In genomic region chr22:47394504-47395440, GRCh38 we compare ENCODE assay signal across 26 cellular contexts.
"Had no signal": no experiment of that assay in that cellular context is flagged by ENCODE, and none has a peak within 500 bp of the region (broad histone marks: within the 10 kb centered on the region; RNA-seq: fewer than 3 reads in every experiment).

No MANE protein-coding gene starts in this region.

- H3K27ac ChIP-seq: adrenal gland, ascending aorta, breast epithelium, heart right ventricle, sigmoid colon, tibial artery, WERI-Rb-1 had no signal

- H3K36me3 ChIP-seq: adrenal gland, ascending aorta, breast epithelium, heart right ventricle, sigmoid colon, tibial artery, WERI-Rb-1 had no signal

- H3K9me3 Mint-ChIP-seq: activated CD4-positive, alpha-beta T cell treated with anti-CD3 and anti-CD28 coated beads, Interleukin-2, amount 10 ng/mL, durations not matched to agents 7 days and 5 days; activated naive CD4-positive, alpha-beta T cell treated with anti-CD3 and anti-CD28 coated beads, Interleukin-2, amount 50 U/mL, for 72 hours; activated T-helper 1 cell treated with anti-CD3 and anti-CD28 coated beads, Interleukin-12 subunit alpha, Interleukin-12 subunit beta, Interleukin-2, Interleukin-4 antibody, amounts not matched to agents 30 ng/mL and 10 ng/mL and 1 ng/mL, durations not matched to agents 14 hours and 24 hours and 36 hours; memory B cell; T-cell; T-helper 2 cell treated with Interferon-gamma antibody and Interleukin-4, amounts not matched to agents 5 μg/mL and 100 μg/mL, for 36 hours had no signal

- H3K4me1 ChIP-seq: adrenal gland, ascending aorta, breast epithelium, heart right ventricle, sigmoid colon, tibial artery had no signal

- H3K27me3 ChIP-seq: adrenal gland, ascending aorta, sigmoid colon had no signal

- H3K36me3 Mint-ChIP-seq: activated naive CD4-positive, alpha-beta T cell treated with anti-CD3 and anti-CD28 coated beads, Interleukin-2, amount 50 U/mL, for 72 hours; memory B cell; T-cell had no signal

- DNase-seq: activated CD4-positive, alpha-beta T cell treated with anti-CD3 and anti-CD28 coated beads, Interleukin-2, amount 10 ng/mL, durations not matched to agents 7 days and 5 days; activated CD4-positive, CD25-positive, alpha-beta regulatory T cell treated with anti-CD3 and anti-CD28 coated beads, Interleukin-2, amount 50 U/mL, for 72 hours; activated CD8-positive, alpha-beta T cell treated with anti-CD3 and anti-CD28 coated beads, Interleukin-2, amount 10 ng/mL, durations not matched to agents 7 days and 5 days; cerebellar nuclear complex; cortex of kidney; erythroblast; foreskin fibroblast; heart right ventricle; islet precursor cell; nephron progenitor cell; sigmoid colon; stimulated activated CD4-positive, alpha-beta T cell treated with anti-CD3 and anti-CD28 coated beads, Interleukin-4, amount 100 ng/mL, for 1 hour; stimulated activated naive CD8-positive, alpha-beta T cell treated with anti-CD3 and anti-CD28 coated beads, Interleukin-15, Interleukin-2, amounts not matched to agents 100 U/mL and 50 U/mL, for 24 hours; T-cell; WERI-Rb-1 had no signal

- H3K4me1 Mint-ChIP-seq: activated CD4-positive, alpha-beta T cell treated with anti-CD3 and anti-CD28 coated beads, Interleukin-2, amount 10 ng/mL, durations not matched to agents 7 days and 5 days; memory B cell; nephron progenitor cell; T-cell had no signal

- H3K4me3 ChIP-seq: adrenal gland, ascending aorta, breast epithelium, heart right ventricle, sigmoid colon, tibial artery had no signal

- H3K27ac Mint-ChIP-seq: activated CD4-positive, alpha-beta T cell treated with anti-CD3 and anti-CD28 coated beads, Interleukin-2, amount 10 ng/mL, durations not matched to agents 7 days and 5 days; activated CD8-positive, alpha-beta T cell treated with anti-CD3 and anti-CD28 coated beads, Interleukin-2, amount 10 ng/mL, durations not matched to agents 7 days and 5 days; activated naive CD4-positive, alpha-beta T cell treated with anti-CD3 and anti-CD28 coated beads, Interleukin-2, amount 50 U/mL, for 72 hours; activated T-helper 1 cell treated with anti-CD3 and anti-CD28 coated beads, Interleukin-12 subunit alpha, Interleukin-12 subunit beta, Interleukin-2, Interleukin-4 antibody, amounts not matched to agents 30 ng/mL and 10 ng/mL and 1 ng/mL, durations not matched to agents 14 hours and 24 hours and 36 hours; memory B cell; nephron progenitor cell; T-cell; T-helper 2 cell treated with Interferon-gamma antibody and Interleukin-4, amounts not matched to agents 5 μg/mL and 100 μg/mL, for 36 hours had no signal

- H3K4me3 Mint-ChIP-seq: activated CD4-positive, alpha-beta T cell treated with anti-CD3 and anti-CD28 coated beads, Interleukin-2, amount 10 ng/mL, durations not matched to agents 7 days and 5 days; activated CD8-positive, alpha-beta T cell treated with anti-CD3 and anti-CD28 coated beads, Interleukin-2, amount 10 ng/mL, durations not matched to agents 7 days and 5 days; activated T-helper 1 cell treated with anti-CD3 and anti-CD28 coated beads, Interleukin-12 subunit alpha, Interleukin-12 subunit beta, Interleukin-2, Interleukin-4 antibody, amounts not matched to agents 30 ng/mL and 10 ng/mL and 1 ng/mL, durations not matched to agents 14 hours and 24 hours and 36 hours; memory B cell; nephron progenitor cell; T-cell; T-helper 2 cell treated with Interferon-gamma antibody and Interleukin-4, amounts not matched to agents 5 μg/mL and 100 μg/mL, for 36 hours had no signal

- H3K9me3 ChIP-seq: adrenal gland, ascending aorta, breast epithelium, heart right ventricle, sigmoid colon, tibial artery had no signal

- ATAC-seq: activated CD8-positive, alpha-beta T cell treated with anti-CD3 and anti-CD28 coated beads, Interleukin-2, amount 10 ng/mL, durations not matched to agents 7 days and 5 days; activated naive CD4-positive, alpha-beta T cell treated with anti-CD3 and anti-CD28 coated beads, Interleukin-2, amount 50 U/mL, for 72 hours; heart right ventricle; left colon; stimulated activated naive CD8-positive, alpha-beta T cell treated with anti-CD3 and anti-CD28 coated beads, Interleukin-15, Interleukin-2, amounts not matched to agents 100 U/mL and 50 U/mL, for 24 hours; T-cell had no signal

- H3K27me3 Mint-ChIP-seq: activated CD4-positive, alpha-beta T cell treated with anti-CD3 and anti-CD28 coated beads, Interleukin-2, amount 10 ng/mL, durations not matched to agents 7 days and 5 days; memory B cell; T-cell had no signal

- FAIRE-seq: endometrium, TTC549 had no signal
